In the genomic region with DNA sequence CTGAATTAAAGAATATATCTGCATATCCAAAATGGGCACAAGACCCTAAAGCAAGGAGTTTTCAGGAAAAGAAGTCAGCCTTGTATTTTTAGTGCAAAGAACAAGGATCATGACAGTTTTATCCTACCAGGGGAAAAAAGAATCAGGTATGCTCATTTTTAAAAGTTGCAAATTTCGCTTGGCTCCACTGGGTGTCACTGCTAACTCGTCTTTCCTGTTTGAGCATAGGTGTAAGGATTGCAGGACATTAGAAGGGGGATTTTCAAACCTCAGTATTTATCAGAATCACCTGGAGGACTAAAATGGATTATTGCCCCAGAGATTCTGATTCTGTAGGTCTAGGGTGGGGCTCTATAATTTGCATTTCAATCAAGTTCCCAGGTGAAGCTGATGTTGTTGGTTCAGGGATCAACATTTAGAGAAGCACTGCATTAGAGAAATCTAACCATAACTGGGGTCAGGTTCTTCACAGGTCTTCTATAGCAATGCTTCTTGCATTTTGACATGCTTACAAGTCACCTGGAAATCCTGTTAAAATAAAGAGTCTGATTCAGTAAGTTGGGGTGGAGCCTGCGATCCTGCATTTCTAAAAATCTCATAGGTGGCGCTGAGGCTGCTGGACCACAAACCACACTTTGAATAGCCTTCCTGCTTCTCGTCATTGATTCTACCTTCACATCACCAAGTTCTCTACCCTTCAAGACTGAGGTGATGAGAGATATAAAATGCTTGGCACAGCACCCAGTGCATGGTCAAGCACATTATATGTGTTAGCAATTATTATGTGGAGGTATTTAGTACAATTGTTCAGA, we compare ENCODE assay signal across 8 cellular contexts. TPM values are rescaled to one million over a fixed set of nuclear protein-coding genes. Genes with fewer than 3 reads are reported as not detected.
A peak's percentile ranks its signal among the peaks of the same experiment; 100 is the strongest.
DNase-seq lines count a peak whose midpoint lies in the region; ATAC-seq, FAIRE-seq and TF ChIP-seq lines count a peak whose summit lies in the region.

No MANE protein-coding gene starts in this region.

- H3K36me3 ChIP-seq in HAP-1 (replicated peaks): peaks cover 8% of the 10 kb centered on the region; the same call in 1 of the 2 replicates
- no peaks in the 10 kb centered on the region for H3K36me3 ChIP-seq in GM12878 (ENCODE audit: control insufficient read depth in 2 of 2, insufficient read depth in 2 of 2, low read length in 1 of 2)
- H3K36me3 ChIP-seq in mucosa of descending colon (ENCODE audit: low read depth): no peaks in the 10 kb centered on the region

- CTCF ChIA-PET in GM12878 (lab: Yijun Ruan, JAX): no interaction called here

- peak; percentile 73 for FAIRE-seq in GM12878 (lab: Jason Lieb, UNC)

- H3K79me2 ChIP-seq in GM12878 (ENCODE audit: control insufficient read depth, insufficient read depth, low read length): no peaks in the 10 kb centered on the region

- H3K9me3 ChIP-seq in HAP-1 (no peaks in the 10 kb centered on the region), GM12878 (replicated peaks; ENCODE audit: control insufficient read depth, insufficient read depth, low read length) (no peaks in the 10 kb centered on the region), mucosa of descending colon (no peaks in the 10 kb centered on the region)

- H2AFZ ChIP-seq in GM12878 (ENCODE audit: control insufficient read depth, low read depth, low read length): no peak overlapping the region

- TF ChIP-seq CTCF in GM12878 (IDR thresholded peaks at IDR 0.05 in 2 of 3, conservative IDR thresholded peaks at IDR 0.05 in 1 of 3; ENCODE audit: control insufficient read depth in 2 of 3, extremely low read depth in 1 of 3, insufficient read depth in 1 of 3, low read depth in 3 of 3, low read length in 3 of 3): peak; percentile 39 to 59 (median 53); a peak in 5 of 6 replicates
- no peak for TF ChIP-seq CTCF in mucosa of descending colon (IDR thresholded peaks at IDR 0.05)
- TF ChIP-seq CTCF in lower leg skin (IDR thresholded peaks at IDR 0.05): no peak

- TF ChIP-seq RAD21 in GM12878 (IDR thresholded peaks at IDR 0.05; ENCODE audit: insufficient read depth, low read depth, low read length): peak; percentile 63

- no peak overlapping the region for H3K27ac ChIP-seq in GM12878 (ENCODE audit: control insufficient read depth, insufficient read depth)

- no TSS peak for BruUV-seq in GM12878 (replicated peaks; lab: Mats Ljungman, UMichigan)

- intact Hi-C loops in GM12878 (cut with micrococcal nuclease; ENCODE audit: unreplicated experiment): loop anchor here (2.0 to 5.0 kb wide), 2 partner anchors 1425 to 1711 kb away; no protein-coding TSS in a partner anchor
- intact Hi-C loops in mucosa of descending colon (cut with DNase I, micrococcal nuclease): no loop called here
- intact Hi-C loops in lower leg skin (cut with DNase I; ENCODE audit: low total_unique reads): no loop called here

- no peak overlapping the region for H3K4me3 ChIP-seq in HAP-1
- H3K4me3 ChIP-seq in GM12878: no peak overlapping the region
- no peak overlapping the region for H3K4me3 ChIP-seq in mucosa of descending colon
- no peak overlapping the region for H3K4me3 ChIP-seq in lower leg skin (ENCODE audit: low read depth, poor library complexity, severe bottlenecking)

- TF ChIP-seq EP300 in GM12878 (IDR thresholded peaks at IDR 0.05; ENCODE audit: borderline replicate concordance in 1 of 2, control insufficient read depth in 1 of 2, low read depth in 2 of 2, low read length in 2 of 2): no peak

- SMC1A ChIA-PET in GM12878 (lab: Charles Lee; ENCODE audit: uncharacterized antibody, unreplicated experiment): interaction anchor here (0.6 kb wide), 1 partner anchor 1222 kb away, joined by 3 read pairs; no protein-coding TSS in a partner anchor

- no peak overlapping the region for H3K9ac ChIP-seq in GM12878 (ENCODE audit: control insufficient read depth, insufficient read depth, low read length)

- DNase-seq in EH (ENCODE audit: low read depth) (peak; percentile 11), HAP-1 (ENCODE audit: low spot score in 2 of 2) (peak; percentile 14 to 18), NCI-H2107 treated with DMSO at 0.1 percent for 48 hours (lab: John Stamatoyannopoulos, UW; ENCODE audit: unreplicated experiment) (peak; percentile 65), GM12878 (ENCODE audit: low read depth, low spot score) (no peak), mucosa of descending colon (no peak), lower leg skin (ENCODE audit: low spot score in 2 of 2) (no peak), cerebellar nuclear complex (lab: John Stamatoyannopoulos, UW) (no peak)

- WGBS in GM12878 (ENCODE audit: insufficient coverage, insufficient replicate concordance, low lambda C conversion rate, missing lambda C conversion rate): 0% methylated on average over 5 of the region's 5 CpGs
- 42 to 45% methylated on average over 5 of the region's 5 CpGs for WGBS in lower leg skin, 2 donors

- POLR2A ChIA-PET in GM12878 (lab: Charles Lee): no interaction called here

- in situ Hi-C loops in HAP-1 (cut with MboI; ENCODE audit: low sequenced_read_pairs) (loop anchor here (25.0 kb wide), 1 partner anchor 1701 kb away; no protein-coding TSS in a partner anchor), GM12878 (cut with MboI) (no loop called here)

- H4K20me1 ChIP-seq in GM12878 (ENCODE audit: control insufficient read depth, insufficient read depth): no peaks in the 10 kb centered on the region

- RAD21 ChIA-PET in GM12878 (lab: Charles Lee; ENCODE audit: unreplicated experiment): no interaction called here

- ATAC-seq in GM12878 (peak; percentile 78), mucosa of descending colon (peak; percentile 30), HG02973 (IDR thresholded peaks at IDR 0.05; ENCODE audit: unreplicated experiment) (no peak)

- H3K4me2 ChIP-seq in GM12878 (ENCODE audit: control insufficient read depth, insufficient read depth): no peak overlapping the region

- TF ChIP-seq POLR2A in GM12878 (IDR thresholded peaks at IDR 0.05; ENCODE audit: low read depth, low read length): no peak
- TF ChIP-seq POLR2A in lower leg skin (IDR thresholded peaks at IDR 0.05): no peak

- H3K4me1 ChIP-seq in HAP-1: no peaks in the 10 kb centered on the region
- no peaks in the 10 kb centered on the region for H3K4me1 ChIP-seq in GM12878 (ENCODE audit: control insufficient read depth, insufficient read depth, low read length)
- no peaks in the 10 kb centered on the region for H3K4me1 ChIP-seq in mucosa of descending colon (ENCODE audit: low read depth)

- 0 out of 2 replicates have a peak, but pooled peaks cover 2% of the 10 kb centered on the region for H3K27me3 ChIP-seq in HAP-1 (ENCODE audit: low read depth)
- H3K27me3 ChIP-seq in GM12878 (replicated peaks in 1 of 2; ENCODE audit: control insufficient read depth in 2 of 2, insufficient read depth in 2 of 2, low read length in 1 of 2): no peaks in the 10 kb centered on the region

TF ChIP-seq in GM12878, 131 proteins besides CTCF, POLR2A, EP300 and RAD21:
- TF ChIP-seq SMC3 (IDR thresholded peaks at IDR 0.05; ENCODE audit: borderline replicate concordance, low read length): peak; percentile 29; the same call in 1 of the 2 replicates
- TF ChIP-seq MYC (IDR thresholded peaks at IDR 0.05; ENCODE audit: insufficient read depth, insufficient read length, insufficient replicate concordance, low read length, severe bottlenecking): no peak
- no peak for TF ChIP-seq EED (IDR thresholded peaks at IDR 0.05; ENCODE audit: low read depth)
- no peak for TF ChIP-seq SPI1 (IDR thresholded peaks at IDR 0.05; ENCODE audit: borderline replicate concordance, insufficient read depth, low read depth, low read length)

RNA-seq across cellular contexts. Expression of gene NUF2, which starts 39.6 kb away (rescaled TPM):
- 61.9 and 68.9 TPM in 2 replicates for total RNA-seq in GM12878 (2013; cell fraction: nucleolus; rRNA removed)
- total RNA-seq in GM12878 (2014; rRNA removed) (36.6 and 49.6 TPM in 2 replicates), GM12878 (2014; rRNA removed; fragmentation: Illumina TruSeq; extraction: Trizol) (58.0 and 59.3 TPM in 2 replicates), GM12878 (2021) (33.7 and 37.1 TPM in 2 replicates), mucosa of descending colon (1 to 10 TPM; 1.0 to 8.0 (median 2.3) TPM), lower leg skin (1 to 10 TPM in 3 of 4 donors, under 1 TPM in 1; 0.29 to 2.9 (median 2.5) TPM)
- 8.7 TPM for polyA plus RNA-seq in GM12878 (2011; ENCODE audit: low read depth)
- polyA plus RNA-seq in GM12878 (2011; rRNA removed) (57.0 and 96.8 TPM in 2 replicates), GM12878 (2014; fragmentation: Illumina TruSeq; extraction: Trizol) (60.4 and 74.3 TPM in 2 replicates), GM12878 (2014; fragmentation: Nextera tagmentation; extraction: Ambion mirVana) (10 to 100 TPM; 27.4 to 34.1 TPM), GM12878 (2014; rRNA removed) (32.1 and 43.3 TPM in 2 replicates), GM12878 (2016; fragmentation: Nextera tagmentation; extraction: Ambion mirVana) (10 to 100 TPM; 54.9 to 62.6 TPM)
- 18.2 and 19.6 TPM in 2 replicates for polyA plus RNA-seq in GM12878 (2011; cell fraction: cytosol; rRNA removed)
- 54.1 and 62.5 TPM in 2 replicates for polyA plus RNA-seq in GM12878 (2011; cell fraction: nucleus; rRNA removed)
- polyA plus RNA-seq in GM12878 (2012): 18.0 and 25.4 TPM in 2 replicates
- 19.9 and 25.1 TPM in 2 replicates for polyA minus RNA-seq in GM12878 (2011; rRNA and poly(A)+ RNA removed)
- 8.3 and 9.9 TPM in 2 replicates for polyA minus RNA-seq in GM12878 (2011; cell fraction: cytosol; rRNA and poly(A)+ RNA removed)
- 33.7 and 34.3 TPM in 2 replicates for polyA minus RNA-seq in GM12878 (2011; cell fraction: nucleus; rRNA and poly(A)+ RNA removed)

Comparison
In these comparisons a context has a peak if more than half of its experiments do, and no peak if none do; other contexts are left out.
1. DNase-seq: peak in EH (single experiment), HAP-1 (2 of 2) and NCI-H2107 treated with DMSO at 0.1 percent for 48 hours (single experiment); none in GM12878 (single experiment), mucosa of descending colon (0 of 3), lower leg skin (0 of 2) and cerebellar nuclear complex (0 of 2).
2. CTCF ChIP-seq: peak in GM12878 (3 of 3); none in mucosa of descending colon (single experiment) and lower leg skin (0 of 3).